Comparison of ENCODE assay signal across 25 cellular contexts in genomic region chr12:47234576-47235141, GRCh38.
DNase-seq lines count a peak whose midpoint lies in the region; ATAC-seq, FAIRE-seq and TF ChIP-seq lines count a peak whose summit lies in the region.
"Had no signal": no experiment of that assay in that cellular context is flagged by ENCODE, and none has a peak within 500 bp of the region (broad histone marks: within the 10 kb centered on the region; RNA-seq: fewer than 3 reads in every experiment).

No MANE protein-coding gene starts in this region.

- H3K14ac ChIP-seq in H1 (ENCODE audit: insufficient read length): no peak overlapping the region

- TF ChIP-seq POLR2A in H1 (IDR thresholded peaks at IDR 0.05; ENCODE audit: control extremely low read depth in 1 of 2, low read depth in 2 of 2, low read length in 2 of 2): no peak

- no peaks in the 10 kb centered on the region; a peak in 2 of 7 replicates for H3K4me1 ChIP-seq in H1 (replicated peaks in 1 of 4; ENCODE audit: control insufficient read depth in 3 of 4, insufficient read depth in 4 of 4, low read length in 3 of 4)
- peaks cover 19 to 32% of the 10 kb centered on the region in 2 donors for H3K4me1 ChIP-seq in naive thymus-derived CD4-positive, alpha-beta T cell (ENCODE audit: control insufficient read depth in 2 of 2, insufficient read depth in 2 of 2, low read length in 2 of 2)
- no peaks in the 10 kb centered on the region for H3K4me1 ChIP-seq in ascending aorta
- H3K4me1 ChIP-seq: SJCRH30 had no signal

- no peak overlapping the region for H3K9ac ChIP-seq in H1 (replicated peaks in 1 of 4; ENCODE audit: extremely low read depth in 1 of 4, low read depth in 3 of 4, low read length in 3 of 4)
- H3K9ac ChIP-seq: GM23248 had no signal

- H2BK120ac ChIP-seq in H1 (replicated peaks; ENCODE audit: low read depth, low read length): no peak overlapping the region

- no peak overlapping the region for H2AK5ac ChIP-seq in H1 (ENCODE audit: low read depth, low read length)

- peak overlapping the region; percentile 1; the same call in 1 of the 2 replicates for H4K8ac ChIP-seq in H1 (ENCODE audit: extremely low read depth, insufficient read depth, low read length)

- H2BK5ac ChIP-seq in H1 (ENCODE audit: low read depth, low read length): peak overlapping the region; percentile 5; the same call in 1 of the 2 replicates

- H3K18ac ChIP-seq in H1 (ENCODE audit: extremely low read depth, low read length): no peak overlapping the region

- H3K4me3 ChIP-seq in H7 (ENCODE audit: insufficient read depth, low read depth, low read length): no peak overlapping the region
- no peak overlapping the region for H3K4me3 ChIP-seq in H1 (ENCODE audit: extremely low read depth in 1 of 4, insufficient read depth in 2 of 4, low read depth in 3 of 4, low read length in 4 of 4)
- H3K4me3 ChIP-seq in naive thymus-derived CD4-positive, alpha-beta T cell (ENCODE audit: low read length): no peak overlapping the region
- H3K4me3 ChIP-seq in ascending aorta: no peak overlapping the region
- H3K4me3 ChIP-seq: GM23248, SJCRH30, skin epidermis had no signal

- H3K23me2 ChIP-seq in H1 (ENCODE audit: low read depth, low read length): no peaks in the 10 kb centered on the region

- DNase-seq in DMS 273 (lab: John Stamatoyannopoulos, UW; ENCODE audit: unreplicated experiment) (peak; percentile 30), DMS 273 treated with DMSO at 0.1 percent for 48 hours (lab: John Stamatoyannopoulos, UW) (no peak), H7 (peak; percentile 74), H1 (ENCODE audit: low read depth in 1 of 2, low spot score in 2 of 2) (no peak), T-helper 2 cell (no peak), ascending aorta (ENCODE audit: low spot score in 2 of 2) (no peak)
- no peak for DNase-seq in naive thymus-derived CD4-positive, alpha-beta T cell
- DNase-seq: activated CD4-positive, alpha-beta T cell treated with anti-CD3 and anti-CD28 coated beads for 36 hours; activated CD8-positive, alpha-beta memory T cell treated with anti-CD3 and anti-CD28 coated beads for 24 hours; activated naive CD8-positive, alpha-beta T cell treated with anti-CD3 and anti-CD28 coated beads, Interleukin-2, amount 10 ng/mL, durations not matched to agents 7 days and 5 days; activated T-cell treated with anti-CD3 and anti-CD28 coated beads, Interleukin-2, amount 50 U/mL, for 72 hours; AML-193; cerebellar nuclear complex; EL; GM23248; NCI-H146; NCI-H748 treated with DMSO at 0.1 percent for 48 hours; PC-3; SJCRH30; stimulated activated CD4-positive, alpha-beta T cell treated with anti-CD3 and anti-CD28 coated beads, Interleukin-1b, Interleukin-23, amount 100 ng/mL, for 48 hours; T-cell had no signal

- no peaks in the 10 kb centered on the region for H3K27me3 ChIP-seq in H7 (ENCODE audit: control insufficient read depth, insufficient read depth, low read length)
- H3K27me3 ChIP-seq in H1 (replicated peaks in 1 of 4; ENCODE audit: control insufficient read depth in 3 of 4, extremely low read depth in 1 of 4, insufficient read depth in 3 of 4, low read length in 3 of 4): no peaks in the 10 kb centered on the region
- no peaks in the 10 kb centered on the region for H3K27me3 ChIP-seq in naive thymus-derived CD4-positive, alpha-beta T cell (ENCODE audit: control insufficient read depth in 2 of 2, insufficient read depth in 2 of 2, low read length in 2 of 2)
- no peaks in the 10 kb centered on the region for H3K27me3 ChIP-seq in ascending aorta

- no peak for TF ChIP-seq RAD21 in H1 (IDR thresholded peaks at IDR 0.05 in 1 of 2, conservative IDR thresholded peaks at IDR 0.05 in 1 of 2; ENCODE audit: low read depth in 2 of 2, low read length in 2 of 2)

- no peaks in the 10 kb centered on the region for H4K20me1 ChIP-seq in H1 (replicated peaks in 1 of 2; ENCODE audit: control insufficient read depth in 1 of 2, insufficient read depth in 2 of 2, low read length in 2 of 2)

- peaks cover 37 to 80% (median 65%) of the 10 kb centered on the region in 7 donors for H3K4me1 Mint-ChIP-seq in naive thymus-derived CD4-positive, alpha-beta T cell

- intact Hi-C loops in naive thymus-derived CD4-positive, alpha-beta T cell (cut with micrococcal nuclease): no loop called here
- intact Hi-C loops in ascending aorta (cut with DNase I): no loop called here

- ATAC-seq in naive thymus-derived CD4-positive, alpha-beta T cell: no peak
- no peak for ATAC-seq in GM21619 (IDR thresholded peaks at IDR 0.05; ENCODE audit: unreplicated experiment)
- ATAC-seq: activated CD4-positive, alpha-beta T cell treated with anti-CD3 and anti-CD28 coated beads for 36 hours; activated T-cell treated with anti-CD3 and anti-CD28 coated beads, Interleukin-2, amount 50 U/mL, for 72 hours; PC-3; T-cell had no signal

- H3K36me3 ChIP-seq in H7 (replicated peaks; ENCODE audit: control insufficient read depth, insufficient read depth, low read length) (no peaks in the 10 kb centered on the region), H1 (ENCODE audit: control insufficient read depth in 2 of 4, insufficient read depth in 4 of 4, low read length in 3 of 4) (peaks cover 0 to 3% (median 0%) of the 10 kb centered on the region in 4 experiments; a peak in 1 of 8 replicates), ascending aorta (peaks cover 3 to 10% of the 10 kb centered on the region in 2 donors)
- peaks cover 5 to 62% (median 19%) of the 10 kb centered on the region in 3 experiments for H3K36me3 ChIP-seq in naive thymus-derived CD4-positive, alpha-beta T cell (ENCODE audit: control insufficient read depth in 2 of 3, insufficient read depth in 3 of 3, low read length in 3 of 3)
- H3K36me3 ChIP-seq: SJCRH30 had no signal

- H3K27ac Mint-ChIP-seq in naive thymus-derived CD4-positive, alpha-beta T cell: peak overlapping the region in 6 of 9 donors; percentile 28 to 73 (median 58)
- H3K27ac Mint-ChIP-seq: activated CD4-positive, alpha-beta T cell treated with anti-CD3 and anti-CD28 coated beads for 36 hours; activated naive CD8-positive, alpha-beta T cell treated with anti-CD3 and anti-CD28 coated beads, Interleukin-2, amount 10 ng/mL, durations not matched to agents 7 days and 5 days; T-cell had no signal

- no peak overlapping the region for H4K5ac ChIP-seq in H1 (ENCODE audit: insufficient read length, low read depth, low read length)

- no peaks in the 10 kb centered on the region for H3K79me1 ChIP-seq in H1 (ENCODE audit: low read depth, low read length)

- no peak overlapping the region for H2AFZ ChIP-seq in H1 (ENCODE audit: low read length)
- H2AFZ ChIP-seq: GM23248 had no signal

- no peak overlapping the region for H3K56ac ChIP-seq in H1 (replicated peaks; ENCODE audit: insufficient read length, low read depth, low read length)

- H3K4me3 Mint-ChIP-seq in naive thymus-derived CD4-positive, alpha-beta T cell: peak overlapping the region in 2 of 10 donors; percentile 15 to 75
- H3K4me3 Mint-ChIP-seq: activated CD4-positive, alpha-beta T cell treated with anti-CD3 and anti-CD28 coated beads for 36 hours; activated naive CD8-positive, alpha-beta T cell treated with anti-CD3 and anti-CD28 coated beads, Interleukin-2, amount 10 ng/mL, durations not matched to agents 7 days and 5 days; activated T-cell treated with anti-CD3 and anti-CD28 coated beads, Interleukin-2, amount 50 U/mL, for 72 hours; T-cell had no signal

- H3K9me3 Mint-ChIP-seq in naive thymus-derived CD4-positive, alpha-beta T cell: peaks cover 0 to 22% (median 9%) of the 10 kb centered on the region in 11 donors

- TF ChIP-seq CTCF in H1 (IDR thresholded peaks at IDR 0.05; ENCODE audit: control extremely low read depth in 1 of 3, insufficient read depth in 1 of 3, low read depth in 1 of 3, low read length in 3 of 3) (no peak), ascending aorta (IDR thresholded peaks at IDR 0.05) (no peak)

- no peak overlapping the region for H3K4me2 ChIP-seq in H1 (ENCODE audit: insufficient read depth in 1 of 2, low read depth in 2 of 2, low read length in 2 of 2)

- H3K36me3 Mint-ChIP-seq in naive thymus-derived CD4-positive, alpha-beta T cell: peaks cover 32 to 78% (median 64%) of the 10 kb centered on the region in 5 donors

- H3K27ac ChIP-seq in H1 (ENCODE audit: low read depth, low read length): no peak overlapping the region
- no peak overlapping the region for H3K27ac ChIP-seq in naive thymus-derived CD4-positive, alpha-beta T cell (ENCODE audit: low read depth, low read length)
- no peak overlapping the region for H3K27ac ChIP-seq in ascending aorta
- H3K27ac ChIP-seq: 22Rv1, GM23248, HL-60, SJCRH30, skin epidermis had no signal

- H2BK12ac ChIP-seq in H1 (ENCODE audit: low read depth, low read length): no peak overlapping the region

- CTCF ChIA-PET in H1 (lab: Charles Lee; ENCODE audit: partially characterized antibody): no interaction called here
- CTCF ChIA-PET in naive thymus-derived CD4-positive, alpha-beta T cell (lab: Charles Lee): no interaction called here

- H3K23ac ChIP-seq in H1 (ENCODE audit: insufficient read length): no peak overlapping the region

- no peaks in the 10 kb centered on the region for H3K79me2 ChIP-seq in H1 (ENCODE audit: control insufficient read depth in 1 of 2, insufficient read depth in 2 of 2, low read length in 2 of 2)

- TF ChIP-seq EP300 in H1 (IDR thresholded peaks at IDR 0.05; ENCODE audit: borderline replicate concordance in 1 of 2, low read depth in 2 of 2, low read length in 2 of 2): no peak

- POLR2A ChIA-PET in H1 (lab: Charles Lee; ENCODE audit: partially characterized antibody): interaction anchor here (1.8 kb wide), 1 partner anchor 26 kb away, joined by 5 read pairs; no protein-coding TSS in a partner anchor
- POLR2A ChIA-PET in naive thymus-derived CD4-positive, alpha-beta T cell (lab: Charles Lee): interaction anchor here (2.0 kb wide), 1 partner anchor 72 kb away, joined by 7 read pairs; no protein-coding TSS in a partner anchor

- H3K9me3 ChIP-seq in H1 (ENCODE audit: insufficient read depth in 2 of 2, low read depth in 1 of 2, low read length in 1 of 2) (no peaks in the 10 kb centered on the region; a peak in 1 of 4 replicates), ascending aorta (no peaks in the 10 kb centered on the region)
- peaks cover 0 to 18% (median 0%) of the 10 kb centered on the region in 3 experiments for H3K9me3 ChIP-seq in naive thymus-derived CD4-positive, alpha-beta T cell (ENCODE audit: control insufficient read depth in 2 of 3, low read length in 3 of 3)

- FAIRE-seq in H1 (lab: Jason Lieb, UNC): no peak

- 93% methylated on average over 14 of the region's 14 CpGs; no CpG with 5 or more reads in 1 of the 2 experiments for WGBS in H1 (ENCODE audit: extremely low coverage in 1 of 2, insufficient coverage in 1 of 2, insufficient read length in 1 of 2, insufficient replicate concordance in 2 of 2, low coverage in 1 of 2, low lambda C conversion rate in 2 of 2, missing lambda C conversion rate in 1 of 2), 2 experiments

- no peak overlapping the region for H2BK20ac ChIP-seq in H1 (ENCODE audit: low read length)

- H2BK15ac ChIP-seq in H1 (ENCODE audit: low read length): 0 out of 2 replicates have a peak overlapping the region, but pooled peaks have one; percentile 26

- H4K91ac ChIP-seq in H1 (replicated peaks; ENCODE audit: insufficient read length, low read length): no peak overlapping the region

- H3K4ac ChIP-seq in H1 (replicated peaks; ENCODE audit: insufficient read length, low read depth, low read length): no peak overlapping the region

- no peaks in the 10 kb centered on the region for H3K27me3 Mint-ChIP-seq in naive thymus-derived CD4-positive, alpha-beta T cell
- H3K27me3 Mint-ChIP-seq: activated CD4-positive, alpha-beta T cell treated with anti-CD3 and anti-CD28 coated beads for 36 hours; activated naive CD8-positive, alpha-beta T cell treated with anti-CD3 and anti-CD28 coated beads, Interleukin-2, amount 10 ng/mL, durations not matched to agents 7 days and 5 days; T-cell had no signal

Comparison
In these comparisons a context has a peak if more than half of its experiments do, and no peak if none do; other contexts are left out.
1. DNase-seq: peak in DMS 273 (single experiment) and H7 (single experiment); none in DMS 273 treated with DMSO at 0.1 percent for 48 hours (single experiment), H1 (0 of 2), naive thymus-derived CD4-positive, alpha-beta T cell (0 of 9), T-helper 2 cell (0 of 5) and ascending aorta (0 of 2).